ENCODE assay signal across 10 cellular contexts in genomic region chr12:52415870-52416750, GRCh38. TPM values are rescaled to one million over a fixed set of nuclear protein-coding genes. Genes with fewer than 3 reads are reported as not detected.
DNase-seq lines count a peak whose midpoint lies in the region; ATAC-seq and TF ChIP-seq lines count a peak whose summit lies in the region.
"Had no signal": no experiment of that assay in that cellular context is flagged by ENCODE, and none has a peak within 500 bp of the region (broad histone marks: within the 10 kb centered on the region; RNA-seq: fewer than 3 reads in every experiment).

No MANE protein-coding gene starts in this region.

- TF ChIP-seq CTCF in colonic mucosa (IDR thresholded peaks at IDR 0.05) (no peak), right lobe of liver (IDR thresholded peaks at IDR 0.05) (no peak)

- TF ChIP-seq POLR2A in right lobe of liver (IDR thresholded peaks at IDR 0.05), result no peak

- H3K36me3 ChIP-seq in colonic mucosa (no peaks in the 10 kb centered on the region), right lobe of liver (no peaks in the 10 kb centered on the region)

- no peaks in the 10 kb centered on the region for H3K9me3 ChIP-seq in colonic mucosa
- no peaks in the 10 kb centered on the region for H3K9me3 ChIP-seq in right lobe of liver

- no peak for TF ChIP-seq EP300 in Ishikawa (IDR thresholded peaks at IDR 0.05; ENCODE audit: borderline replicate concordance)

- intact Hi-C loops in colonic mucosa (cut with DNase I) (no loop called here), right lobe of liver (cut with DNase I) (no loop called here)

- H3K4me3 ChIP-seq in colonic mucosa (no peak overlapping the region), right lobe of liver (no peak overlapping the region)

- no peaks in the 10 kb centered on the region for H3K4me1 ChIP-seq in colonic mucosa
- H3K4me1 ChIP-seq in right lobe of liver, result no peaks in the 10 kb centered on the region

- H3K27ac ChIP-seq in colonic mucosa (no peak overlapping the region), right lobe of liver (no peak overlapping the region)

- H3K9ac ChIP-seq in colonic mucosa (ENCODE audit: low read depth in 2 of 2, low read length in 2 of 2), result no peak overlapping the region

- no peak for TF ChIP-seq RAD21 in Ishikawa (IDR thresholded peaks at IDR 0.05; ENCODE audit: low read depth)

- H3K27me3 ChIP-seq in colonic mucosa (no peaks in the 10 kb centered on the region), right lobe of liver (no peaks in the 10 kb centered on the region)

- WGBS in right lobe of liver (ENCODE audit: insufficient coverage, low coverage, low lambda C conversion rate, missing lambda C conversion rate), result 63% methylated on average over 9 of the region's 10 CpGs

- ATAC-seq in right lobe of liver (peak in 3 of 4 donors; percentile 14 to 41 (median 18)), HG03378 (IDR thresholded peaks at IDR 0.05; ENCODE audit: unreplicated experiment) (no peak), HG02623 (IDR thresholded peaks at IDR 0.05; ENCODE audit: unreplicated experiment) (no peak)

- DNase-seq in colonic mucosa (peak; percentile 45), right lobe of liver (no peak), ureter (ENCODE audit: low spot score) (peak; percentile 73), superior temporal gyrus (ENCODE audit: extremely low spot score) (no peak), NCI-H1417 treated with DMSO at 0.1 percent for 48 hours (lab: John Stamatoyannopoulos, UW) (no peak)
- DNase-seq: activated gamma-delta T cell treated with Interleukin-2 at 50 U/mL for 16 hours, NCI-H446 had no signal

TF ChIP-seq in Ishikawa, 13 proteins besides CTCF, POLR2A, EP300 and RAD21:
- TF ChIP-seq TEAD4 (IDR thresholded peaks at IDR 0.05) (no peak), NFIC (IDR thresholded peaks at IDR 0.05) (peak; percentile 39; the same call in 1 of the 2 replicates), CEBPB (IDR thresholded peaks at IDR 0.05) (0 out of 2 replicates have a peak, but pooled peaks have one; percentile 32)

RNA-seq across cellular contexts. Expression of gene KRT82, which starts 10.0 kb away (rescaled TPM):
- not detected for total RNA-seq in colonic mucosa
- not detected for total RNA-seq in right lobe of liver
- total RNA-seq in ureter, result not detected

RNA-seq across cellular contexts. Expression of gene KRT75, which starts 18.1 kb away (rescaled TPM):
- total RNA-seq in colonic mucosa, result under 1 TPM in 1 of 2 donors, not detected in 1; 0.10 TPM
- not detected for total RNA-seq in right lobe of liver
- not detected for total RNA-seq in ureter

RNA-seq across cellular contexts. Expression of gene KRT84, which starts 30.7 kb away (rescaled TPM):
- total RNA-seq in colonic mucosa (not detected), right lobe of liver (not detected), ureter (not detected)

RNA-seq across cellular contexts. Expression of gene KRT6B, which starts 35.8 kb away (rescaled TPM):
- total RNA-seq in colonic mucosa (1 to 10 TPM in 1 of 2 donors, under 1 TPM in 1; 0.13 to 1.4 TPM), right lobe of liver (under 1 TPM in 1 of 6 experiments, not detected in 5; 0.13 TPM), ureter (0.36 TPM)

RNA-seq across cellular contexts. Expression of gene KRT85, which starts 48.8 kb away (rescaled TPM):
- not detected for total RNA-seq in colonic mucosa
- not detected for total RNA-seq in right lobe of liver
- not detected for total RNA-seq in ureter

Comparison
In these comparisons a context has a peak if more than half of its experiments do, and no peak if none do; other contexts are left out.
1. DNase-seq: peak in colonic mucosa (single experiment) and ureter (single experiment); none in right lobe of liver (0 of 3), superior temporal gyrus (single experiment) and NCI-H1417 treated with DMSO at 0.1 percent for 48 hours (single experiment).
2. ATAC-seq: peak in right lobe of liver (3 of 4); none in HG03378 (single experiment) and HG02623 (single experiment).